8 cellular contexts compared by ENCODE assay signal in the genomic region with DNA sequence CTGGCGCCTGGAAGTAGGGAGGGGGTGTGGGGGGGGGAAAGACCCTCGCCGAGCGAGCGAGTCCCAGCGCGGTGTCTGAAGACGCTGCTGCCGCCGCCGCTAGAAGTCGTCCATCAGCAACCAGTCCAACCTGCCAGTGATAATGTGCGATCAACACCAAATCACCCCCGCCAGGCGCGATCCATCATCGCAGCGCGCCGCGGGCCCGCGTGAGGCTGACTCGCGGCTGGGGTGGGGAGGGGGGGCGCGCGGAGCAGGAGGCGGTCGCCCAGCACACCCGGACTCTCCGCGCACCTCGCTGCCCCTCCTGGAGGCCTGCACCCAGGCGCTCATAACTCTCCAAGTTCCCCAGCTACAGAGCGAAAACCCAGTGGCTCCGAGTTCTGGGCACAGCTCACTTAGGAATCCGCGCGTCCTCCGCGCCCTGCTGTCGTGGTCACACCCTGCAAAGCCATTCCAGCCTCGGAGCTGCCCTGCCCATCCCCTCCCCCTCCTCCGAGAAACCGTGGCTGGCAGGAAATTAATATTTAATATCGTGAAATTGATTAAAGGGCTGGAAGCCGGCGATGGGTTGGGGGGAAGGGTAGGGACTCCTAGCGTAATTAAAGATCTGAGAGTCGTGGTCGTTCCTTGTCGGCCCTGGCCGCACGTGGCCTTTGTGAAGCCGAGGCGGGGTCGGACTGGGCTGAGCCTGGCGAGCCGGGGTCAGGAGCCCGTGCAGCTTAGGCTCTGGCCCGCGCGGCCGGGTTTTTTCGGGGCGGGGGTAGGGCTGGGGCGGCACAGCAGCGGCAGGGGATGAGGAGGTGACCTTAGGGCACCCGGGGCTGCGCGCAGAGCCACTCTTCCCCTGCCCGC. TPM values are rescaled to one million over a fixed set of nuclear protein-coding genes. Genes with fewer than 3 reads are reported as not detected.
DNase-seq lines count a peak whose midpoint lies in the region; ATAC-seq and TF ChIP-seq lines count a peak whose summit lies in the region.

No MANE protein-coding gene starts in this region.

- H3K27ac ChIP-seq in temporal lobe (ENCODE audit: low read depth, low read length) = peak overlapping the region; percentile 36

- DNase-seq in NCI-H82 (lab: John Stamatoyannopoulos, UW) (peak; percentile 76), NCI-H82 treated with DMSO at 0.1 percent for 48 hours (lab: John Stamatoyannopoulos, UW; ENCODE audit: unreplicated experiment) (no peak), kidney epithelial cell (ENCODE audit: low read depth) (no peak), SIG-M5 treated with dmso at 0.1 percent for 504 hours (lab: John Stamatoyannopoulos, UW; ENCODE audit: unreplicated experiment) (no peak), NCI-H2081 treated with DMSO at 0.1 percent for 48 hours (lab: John Stamatoyannopoulos, UW) (no peak), C1 segment of cervical spinal cord (lab: John Stamatoyannopoulos, UW) (no peak)
- DNase-seq in activated CD8-positive, alpha-beta T cell treated with anti-CD3 and anti-CD28 coated beads for 36 hours = no peak

- TF ChIP-seq CTCF in activated CD8-positive, alpha-beta T cell treated with anti-CD3 and anti-CD28 coated beads for 36 hours (IDR thresholded peaks at IDR 0.05) = no peak
- no peak for TF ChIP-seq CTCF in kidney epithelial cell (IDR thresholded peaks at IDR 0.05; ENCODE audit: insufficient read depth, low read length, poor library complexity, severe bottlenecking)

- no peak overlapping the region for H3K27ac Mint-ChIP-seq in activated CD8-positive, alpha-beta T cell treated with anti-CD3 and anti-CD28 coated beads for 36 hours

- H3K9me3 Mint-ChIP-seq in activated CD8-positive, alpha-beta T cell treated with anti-CD3 and anti-CD28 coated beads for 36 hours = no peaks in the 10 kb centered on the region

- CTCF ChIA-PET in activated CD8-positive, alpha-beta T cell treated with anti-CD3 and anti-CD28 coated beads for 36 hours (lab: Charles Lee) = no interaction called here

- H3K27me3 Mint-ChIP-seq in activated CD8-positive, alpha-beta T cell treated with anti-CD3 and anti-CD28 coated beads for 36 hours = no peaks in the 10 kb centered on the region

- peaks cover 52% of the 10 kb centered on the region for H3K27me3 ChIP-seq in kidney epithelial cell (ENCODE audit: control insufficient read depth, insufficient read depth, low read length)

- ATAC-seq in activated CD8-positive, alpha-beta T cell treated with anti-CD3 and anti-CD28 coated beads for 36 hours = no peak

- H3K36me3 ChIP-seq in kidney epithelial cell (ENCODE audit: control insufficient read depth, insufficient read depth, low read length) = no peaks in the 10 kb centered on the region

- intact Hi-C loops in activated CD8-positive, alpha-beta T cell treated with anti-CD3 and anti-CD28 coated beads for 36 hours (cut with micrococcal nuclease) = no loop called here

- H3K36me3 Mint-ChIP-seq in activated CD8-positive, alpha-beta T cell treated with anti-CD3 and anti-CD28 coated beads for 36 hours (ENCODE audit: low read depth) = no peaks in the 10 kb centered on the region

- peak overlapping the region; percentile 35 for H3K4me3 ChIP-seq in kidney epithelial cell (ENCODE audit: low read depth, low read length)

- peaks cover 11% of the 10 kb centered on the region for H3K4me1 Mint-ChIP-seq in activated CD8-positive, alpha-beta T cell treated with anti-CD3 and anti-CD28 coated beads for 36 hours (ENCODE audit: low read depth)

- POLR2A ChIA-PET in activated CD8-positive, alpha-beta T cell treated with anti-CD3 and anti-CD28 coated beads for 36 hours (lab: Charles Lee) = interaction anchor here (1.3 kb wide), 1 partner anchor 59 kb away, joined by 5 read pairs; a partner anchor contains a TSS

- H3K4me3 Mint-ChIP-seq in activated CD8-positive, alpha-beta T cell treated with anti-CD3 and anti-CD28 coated beads for 36 hours = peak overlapping the region; percentile 76

RNA-seq across cellular contexts. Expression of a gene that starts 58.1 kb away (rescaled TPM):
- 10 to 100 TPM; 38.3 to 39.6 TPM for total RNA-seq in activated CD8-positive, alpha-beta T cell treated with anti-CD3 and anti-CD28 coated beads for 36 hours
- total RNA-seq in kidney epithelial cell (28.5 and 29.5 TPM in 2 replicates), temporal lobe (36.1 TPM)
